In genomic region chr11:72353861-72354260, GRCh38 we compare ENCODE assay signal across 10 cellular contexts.
A peak's percentile ranks its signal among the peaks of the same experiment; 100 is the strongest.
DNase-seq lines count a peak whose midpoint lies in the region; ATAC-seq and TF ChIP-seq lines count a peak whose summit lies in the region.
"Had no signal": no experiment of that assay in that cellular context is flagged by ENCODE, and none has a peak within 500 bp of the region (broad histone marks: within the 10 kb centered on the region; RNA-seq: fewer than 3 reads in every experiment).

No MANE protein-coding gene starts in this region.

- POLR2A ChIA-PET in WTC11 (lab: Charles Lee) = interaction anchor here (0.7 kb wide), 1 partner anchor 35 kb away, joined by 3 read pairs; no protein-coding TSS in a partner anchor

- no peaks in the 10 kb centered on the region for H3K9me3 Mint-ChIP-seq in Calu3 (ENCODE audit: low read depth, unreplicated experiment)
- H3K9me3 Mint-ChIP-seq in HFFc6 = no peaks in the 10 kb centered on the region
- H3K9me3 Mint-ChIP-seq in WTC11 = no peaks in the 10 kb centered on the region
- H3K9me3 Mint-ChIP-seq: activated CD8-positive, alpha-beta T cell treated with anti-CD3 and anti-CD28 coated beads for 36 hours had no signal

- H3K36me3 Mint-ChIP-seq in Calu3 (ENCODE audit: insufficient read depth, unreplicated experiment) = no peaks in the 10 kb centered on the region
- H3K36me3 Mint-ChIP-seq in HFFc6 (ENCODE audit: low read depth) = peaks cover 7% of the 10 kb centered on the region; the same call in 1 of the 2 replicates
- no peaks in the 10 kb centered on the region for H3K36me3 Mint-ChIP-seq in WTC11

- CTCF ChIA-PET in Calu3 (lab: Charles Lee) = interaction anchor here (0.9 to 1.5 kb wide), 3 partner anchors 57 to 77 kb away, joined by 10 to 14 read pairs (median 11); no protein-coding TSS in a partner anchor
- CTCF ChIA-PET in WTC11 (lab: Charles Lee) = interaction anchor here (0.6 to 4.7 kb wide), 36 partner anchors 7 to 1532 kb away, joined by 3 to 103 read pairs (median 4); partner anchors contain the start of gene CLPB

- H3K4me3 Mint-ChIP-seq in Calu3 (ENCODE audit: low read depth, unreplicated experiment) (no peak overlapping the region), HFFc6 (no peak overlapping the region), WTC11 (no peak overlapping the region)
- H3K4me3 Mint-ChIP-seq: activated CD8-positive, alpha-beta T cell treated with anti-CD3 and anti-CD28 coated beads for 36 hours had no signal

- intact Hi-C loops in Calu3 (cut with micrococcal nuclease; ENCODE audit: unreplicated experiment) = loop anchor here (2.0 kb wide), 1 partner anchor 59 kb away; no protein-coding TSS in a partner anchor

- no peak for ATAC-seq in WTC11
- ATAC-seq in GM21447 (IDR thresholded peaks at IDR 0.05; ENCODE audit: unreplicated experiment) = no peak
- ATAC-seq in HG02870 (IDR thresholded peaks at IDR 0.05; ENCODE audit: unreplicated experiment) = no peak

- H3K27me3 Mint-ChIP-seq in Calu3 (ENCODE audit: unreplicated experiment) (no peaks in the 10 kb centered on the region), HFFc6 (ENCODE audit: insufficient read depth) (0 out of 2 replicates have a peak, but pooled peaks cover 2% of the 10 kb centered on the region), WTC11 (ENCODE audit: low read depth) (no peaks in the 10 kb centered on the region)
- H3K27me3 Mint-ChIP-seq: activated CD8-positive, alpha-beta T cell treated with anti-CD3 and anti-CD28 coated beads for 36 hours had no signal

- TF ChIP-seq CTCF in Calu3 (IDR thresholded peaks at IDR 0.05; ENCODE audit: unreplicated experiment) = peak; percentile 6
- peak; percentile 31; the same call in 1 of the 2 replicates for TF ChIP-seq CTCF in HFFc6 (IDR thresholded peaks at IDR 0.05)
- no peak for TF ChIP-seq CTCF in WTC11 (IDR thresholded peaks at IDR 0.05)

- H3K4me1 Mint-ChIP-seq in Calu3 (ENCODE audit: low read depth, unreplicated experiment) = no peaks in the 10 kb centered on the region
- H3K4me1 Mint-ChIP-seq in HFFc6 (ENCODE audit: low read depth) = peaks cover 18% of the 10 kb centered on the region
- H3K4me1 Mint-ChIP-seq in WTC11 = peaks cover 5% of the 10 kb centered on the region

- BruUV-seq in Calu3 (replicated peaks; lab: Mats Ljungman, UMichigan) = no TSS peak

- DNase-seq in Calu3 (peak; percentile 38), HFFc6 (no peak), WTC11 (ENCODE audit: low spot score) (peak; percentile 47), lung microvascular endothelial cell (ENCODE audit: low read depth in 2 of 2) (peak; percentile 15 to 23), NCI-H128 (lab: John Stamatoyannopoulos, UW; ENCODE audit: unreplicated experiment) (no peak)
- DNase-seq: activated CD8-positive, alpha-beta T cell treated with anti-CD3 and anti-CD28 coated beads for 36 hours; NCI-H1436; retina had no signal

- H3K27ac Mint-ChIP-seq in Calu3 (ENCODE audit: unreplicated experiment) = no peak overlapping the region
- H3K27ac Mint-ChIP-seq in HFFc6 = no peak overlapping the region
- H3K27ac Mint-ChIP-seq in WTC11 = no peak overlapping the region
- H3K27ac Mint-ChIP-seq: activated CD8-positive, alpha-beta T cell treated with anti-CD3 and anti-CD28 coated beads for 36 hours had no signal

TF ChIP-seq in WTC11, 78 proteins besides CTCF, POLR2A, EP300 and RAD21:
- no peak for TF ChIP-seq TEAD4 (CRISPR knock-in tag; IDR thresholded peaks at IDR 0.05)
- TF ChIP-seq, protein P1, sequence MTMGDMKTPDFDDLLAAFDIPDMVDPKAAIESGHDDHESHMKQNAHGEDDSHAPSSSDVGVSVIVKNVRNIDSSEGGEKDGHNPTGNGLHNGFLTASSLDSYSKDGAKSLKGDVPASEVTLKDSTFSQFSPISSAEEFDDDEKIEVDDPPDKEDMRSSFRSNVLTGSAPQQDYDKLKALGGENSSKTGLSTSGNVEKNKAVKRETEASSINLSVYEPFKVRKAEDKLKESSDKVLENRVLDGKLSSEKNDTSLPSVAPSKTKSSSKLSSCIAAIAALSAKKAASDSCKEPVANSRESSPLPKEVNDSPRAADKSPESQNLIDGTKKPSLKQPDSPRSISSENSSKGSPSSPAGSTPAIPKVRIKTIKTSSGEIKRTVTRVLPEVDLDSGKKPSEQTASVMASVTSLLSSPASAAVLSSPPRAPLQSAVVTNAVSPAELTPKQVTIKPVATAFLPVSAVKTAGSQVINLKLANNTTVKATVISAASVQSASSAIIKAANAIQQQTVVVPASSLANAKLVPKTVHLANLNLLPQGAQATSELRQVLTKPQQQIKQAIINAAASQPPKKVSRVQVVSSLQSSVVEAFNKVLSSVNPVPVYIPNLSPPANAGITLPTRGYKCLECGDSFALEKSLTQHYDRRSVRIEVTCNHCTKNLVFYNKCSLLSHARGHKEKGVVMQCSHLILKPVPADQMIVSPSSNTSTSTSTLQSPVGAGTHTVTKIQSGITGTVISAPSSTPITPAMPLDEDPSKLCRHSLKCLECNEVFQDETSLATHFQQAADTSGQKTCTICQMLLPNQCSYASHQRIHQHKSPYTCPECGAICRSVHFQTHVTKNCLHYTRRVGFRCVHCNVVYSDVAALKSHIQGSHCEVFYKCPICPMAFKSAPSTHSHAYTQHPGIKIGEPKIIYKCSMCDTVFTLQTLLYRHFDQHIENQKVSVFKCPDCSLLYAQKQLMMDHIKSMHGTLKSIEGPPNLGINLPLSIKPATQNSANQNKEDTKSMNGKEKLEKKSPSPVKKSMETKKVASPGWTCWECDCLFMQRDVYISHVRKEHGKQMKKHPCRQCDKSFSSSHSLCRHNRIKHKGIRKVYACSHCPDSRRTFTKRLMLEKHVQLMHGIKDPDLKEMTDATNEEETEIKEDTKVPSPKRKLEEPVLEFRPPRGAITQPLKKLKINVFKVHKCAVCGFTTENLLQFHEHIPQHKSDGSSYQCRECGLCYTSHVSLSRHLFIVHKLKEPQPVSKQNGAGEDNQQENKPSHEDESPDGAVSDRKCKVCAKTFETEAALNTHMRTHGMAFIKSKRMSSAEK (CRISPR knock-in tag; IDR thresholded peaks at IDR 0.05; ENCODE audit: borderline replicate concordance) = no peak
- TF ChIP-seq, protein P2, sequence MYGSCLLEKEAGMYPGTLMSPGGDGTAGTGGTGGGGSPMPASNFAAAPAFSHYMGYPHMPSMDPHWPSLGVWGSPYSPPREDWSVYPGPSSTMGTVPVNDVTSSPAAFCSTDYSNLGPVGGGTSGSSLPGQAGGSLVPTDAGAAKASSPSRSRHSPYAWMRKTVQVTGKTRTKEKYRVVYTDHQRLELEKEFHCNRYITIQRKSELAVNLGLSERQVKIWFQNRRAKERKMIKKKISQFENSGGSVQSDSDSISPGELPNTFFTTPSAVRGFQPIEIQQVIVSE (CRISPR knock-in tag; IDR thresholded peaks at IDR 0.05; ENCODE audit: borderline replicate concordance) = no peak
- no peak for TF ChIP-seq ARID4B (CRISPR knock-in tag; IDR thresholded peaks at IDR 0.05; ENCODE audit: borderline replicate concordance)
- no peak for TF ChIP-seq ZNF423 (CRISPR knock-in tag; IDR thresholded peaks at IDR 0.05)

Comparison
In these comparisons a context has a peak if more than half of its experiments do, and no peak if none do; other contexts are left out.
1. DNase-seq: peak in Calu3 (single experiment), WTC11 (single experiment) and lung microvascular endothelial cell (2 of 2); none in HFFc6 (single experiment) and NCI-H128 (single experiment).